In the genomic region with DNA sequence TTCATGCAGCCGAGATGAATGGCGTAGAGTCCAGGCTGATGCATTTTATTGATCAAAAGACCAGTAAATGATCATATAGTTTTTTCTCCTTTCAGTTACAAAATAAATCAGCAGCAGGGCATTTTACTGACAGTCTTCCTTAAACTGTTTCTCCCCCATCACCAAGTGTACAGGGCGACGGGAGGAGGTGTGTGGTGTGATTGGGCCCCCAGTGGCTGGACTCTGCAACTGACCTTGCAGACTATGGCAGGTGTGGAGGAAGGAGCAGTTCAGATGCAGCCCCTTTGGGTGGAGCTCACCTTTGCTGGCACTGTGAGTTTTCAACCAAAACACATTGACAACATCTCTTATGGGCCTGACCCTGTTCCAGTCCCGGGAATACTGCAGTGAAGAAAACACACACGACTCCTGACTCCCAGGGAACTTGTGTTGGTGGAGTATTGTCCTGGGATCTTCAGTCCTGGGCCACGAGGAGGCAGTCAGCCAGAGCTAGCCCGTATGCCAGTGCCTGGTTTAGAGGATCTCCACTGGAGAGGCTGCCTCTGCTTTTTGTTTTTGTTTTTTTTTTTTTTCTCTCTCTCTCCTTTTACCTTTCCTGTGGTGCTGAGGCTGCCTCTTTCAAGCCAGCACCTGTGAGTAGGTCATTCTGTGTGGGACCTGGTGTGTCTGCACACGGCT, we compare ENCODE assay signal across 10 cellular contexts. TPM values are rescaled to one million over a fixed set of nuclear protein-coding genes. Genes with fewer than 3 reads are reported as not detected.
DNase-seq lines count a peak whose midpoint lies in the region; ATAC-seq and TF ChIP-seq lines count a peak whose summit lies in the region.
"Had no signal": no experiment of that assay in that cellular context is flagged by ENCODE, and none has a peak within 500 bp of the region (broad histone marks: within the 10 kb centered on the region; RNA-seq: fewer than 3 reads in every experiment).

No MANE protein-coding gene starts in this region.

- peaks cover 11% of the 10 kb centered on the region for H3K36me3 Mint-ChIP-seq in activated T-cell treated with anti-CD3 and anti-CD28 coated beads, Interleukin-2, amount 50 U/mL, for 24 hours (ENCODE audit: low read depth)
- H3K36me3 Mint-ChIP-seq in activated T-cell treated with anti-CD3 and anti-CD28 coated beads, Interleukin-2, amount 50 U/mL, for 4 hours (ENCODE audit: insufficient read depth): peaks cover 3% of the 10 kb centered on the region
- no peaks in the 10 kb centered on the region for H3K36me3 Mint-ChIP-seq in stimulated activated memory B cell treated with anti-CD40 and anti-IgM and Interleukin-4, amounts not matched to agents 10 μg/mL and 1 μg/mL and 100 μg/mL, for 72 hours
- H3K36me3 Mint-ChIP-seq in chondrocyte (ENCODE audit: low read depth): no peaks in the 10 kb centered on the region

- peaks cover 60% of the 10 kb centered on the region for H3K4me1 Mint-ChIP-seq in activated T-cell treated with anti-CD3 and anti-CD28 coated beads, Interleukin-2, amount 50 U/mL, for 24 hours (ENCODE audit: low read depth)
- H3K4me1 Mint-ChIP-seq in activated T-cell treated with anti-CD3 and anti-CD28 coated beads, Interleukin-2, amount 50 U/mL, for 4 hours (ENCODE audit: low read depth): peaks cover 38% of the 10 kb centered on the region
- peaks cover 49% of the 10 kb centered on the region for H3K4me1 Mint-ChIP-seq in stimulated activated memory B cell treated with anti-CD40 and anti-IgM and Interleukin-4, amounts not matched to agents 10 μg/mL and 1 μg/mL and 100 μg/mL, for 72 hours
- peaks cover 11% of the 10 kb centered on the region for H3K4me1 Mint-ChIP-seq in chondrocyte (ENCODE audit: low read depth)

- no peak for ATAC-seq in activated T-cell treated with anti-CD3 and anti-CD28 coated beads, Interleukin-2, amount 50 U/mL, for 4 hours
- ATAC-seq in stimulated activated memory B cell treated with anti-CD40 and anti-IgM and Interleukin-4, amounts not matched to agents 10 μg/mL and 1 μg/mL and 100 μg/mL, for 72 hours: no peak

- no peak overlapping the region for H3K27ac ChIP-seq in SJCRH30

- no peak for DNase-seq in activated T-cell treated with anti-CD3 and anti-CD28 coated beads, Interleukin-2, amount 50 U/mL, for 24 hours
- no peak for DNase-seq in activated T-cell treated with anti-CD3 and anti-CD28 coated beads, Interleukin-2, amount 50 U/mL, for 4 hours
- peak; percentile 42 for DNase-seq in NCI-H2171 treated with DMSO at 0.1 percent for 48 hours (lab: John Stamatoyannopoulos, UW)
- DNase-seq in dermis blood vessel endothelial cell: peak; percentile 24
- DNase-seq in SJCRH30: no peak
- no peak for DNase-seq in chondrocyte (ENCODE audit: low spot score)
- no peak for DNase-seq in NCI-H2081 treated with DMSO at 0.1 percent for 48 hours (lab: John Stamatoyannopoulos, UW)
- DNase-seq: EL, left cardiac atrium had no signal

- H3K9me3 Mint-ChIP-seq in activated T-cell treated with anti-CD3 and anti-CD28 coated beads, Interleukin-2, amount 50 U/mL, for 24 hours: no peaks in the 10 kb centered on the region
- H3K9me3 Mint-ChIP-seq in activated T-cell treated with anti-CD3 and anti-CD28 coated beads, Interleukin-2, amount 50 U/mL, for 4 hours: no peaks in the 10 kb centered on the region
- no peaks in the 10 kb centered on the region for H3K9me3 Mint-ChIP-seq in stimulated activated memory B cell treated with anti-CD40 and anti-IgM and Interleukin-4, amounts not matched to agents 10 μg/mL and 1 μg/mL and 100 μg/mL, for 72 hours
- no peaks in the 10 kb centered on the region for H3K9me3 Mint-ChIP-seq in chondrocyte (ENCODE audit: low read depth)

- no peaks in the 10 kb centered on the region for H3K27me3 ChIP-seq in SJCRH30

- no peaks in the 10 kb centered on the region for H3K36me3 ChIP-seq in SJCRH30

- peaks cover 7% of the 10 kb centered on the region; the same call in 1 of the 2 replicates for H3K4me1 ChIP-seq in SJCRH30

- H3K4me3 ChIP-seq in SJCRH30: no peak overlapping the region

- H3K27ac Mint-ChIP-seq in activated T-cell treated with anti-CD3 and anti-CD28 coated beads, Interleukin-2, amount 50 U/mL, for 24 hours: peak overlapping the region; percentile 93
- H3K27ac Mint-ChIP-seq in stimulated activated memory B cell treated with anti-CD40 and anti-IgM and Interleukin-4, amounts not matched to agents 10 μg/mL and 1 μg/mL and 100 μg/mL, for 72 hours: peak overlapping the region; percentile 88
- H3K27ac Mint-ChIP-seq in chondrocyte (ENCODE audit: unreplicated experiment): no peak overlapping the region

- TF ChIP-seq CTCF in chondrocyte (IDR thresholded peaks at IDR 0.05): no peak

- no peaks in the 10 kb centered on the region for H3K9me3 ChIP-seq in SJCRH30 (replicated peaks)

- H3K27me3 Mint-ChIP-seq in activated T-cell treated with anti-CD3 and anti-CD28 coated beads, Interleukin-2, amount 50 U/mL, for 24 hours: no peaks in the 10 kb centered on the region
- H3K27me3 Mint-ChIP-seq in activated T-cell treated with anti-CD3 and anti-CD28 coated beads, Interleukin-2, amount 50 U/mL, for 4 hours (ENCODE audit: low read depth): no peaks in the 10 kb centered on the region
- H3K27me3 Mint-ChIP-seq in stimulated activated memory B cell treated with anti-CD40 and anti-IgM and Interleukin-4, amounts not matched to agents 10 μg/mL and 1 μg/mL and 100 μg/mL, for 72 hours: peaks cover 17% of the 10 kb centered on the region
- H3K27me3 Mint-ChIP-seq in chondrocyte (ENCODE audit: low read depth): no peaks in the 10 kb centered on the region

- H3K4me3 Mint-ChIP-seq in activated T-cell treated with anti-CD3 and anti-CD28 coated beads, Interleukin-2, amount 50 U/mL, for 24 hours: no peak overlapping the region
- H3K4me3 Mint-ChIP-seq in activated T-cell treated with anti-CD3 and anti-CD28 coated beads, Interleukin-2, amount 50 U/mL, for 4 hours: no peak overlapping the region
- H3K4me3 Mint-ChIP-seq in stimulated activated memory B cell treated with anti-CD40 and anti-IgM and Interleukin-4, amounts not matched to agents 10 μg/mL and 1 μg/mL and 100 μg/mL, for 72 hours: no peak overlapping the region
- no peak overlapping the region for H3K4me3 Mint-ChIP-seq in chondrocyte (ENCODE audit: unreplicated experiment)

RNA-seq across cellular contexts. Expression of a gene that starts 29.8 kb away (rescaled TPM):
- 10 to 100 TPM; 13.6 to 19.6 (median 17.6) TPM for total RNA-seq in activated T-cell treated with anti-CD3 and anti-CD28 coated beads, Interleukin-2, amount 50 U/mL, for 4 hours
- 19.9 and 26.1 TPM in 2 replicates for total RNA-seq in dermis blood vessel endothelial cell
- 1.3 and 2.4 TPM in 2 replicates for total RNA-seq in SJCRH30 (2014; rRNA removed; shearing (Covaris generic))
- 10.4 to 13.0 TPM (median 11.6 TPM) in 3 replicates for total RNA-seq in chondrocyte

RNA-seq across cellular contexts. Expression of a gene that starts 46.0 kb away (rescaled TPM):
- 10 to 100 TPM; 27.2 to 34.6 (median 31.8) TPM for total RNA-seq in activated T-cell treated with anti-CD3 and anti-CD28 coated beads, Interleukin-2, amount 50 U/mL, for 4 hours
- total RNA-seq in dermis blood vessel endothelial cell (61.6 and 63.6 TPM in 2 replicates), chondrocyte (45.3 to 51.6 TPM (median 50.2 TPM) in 3 replicates)
- total RNA-seq in SJCRH30 (2014; rRNA removed; shearing (Covaris generic)): 18.5 and 20.3 TPM in 2 replicates

RNA-seq across cellular contexts. Expression of a gene that starts 54.9 kb away (rescaled TPM):
- not detected for total RNA-seq in activated T-cell treated with anti-CD3 and anti-CD28 coated beads, Interleukin-2, amount 50 U/mL, for 4 hours
- total RNA-seq in dermis blood vessel endothelial cell: not detected in 2 replicates
- total RNA-seq in SJCRH30 (2014; rRNA removed; shearing (Covaris generic)): 0.04 and 0.41 TPM in 2 replicates
- not detected in 3 replicates for total RNA-seq in chondrocyte
- total RNA-seq: left cardiac atrium had no signal

Comparison
In these comparisons a context has a peak if more than half of its experiments do, and no peak if none do; other contexts are left out.
1. DNase-seq: peak in NCI-H2171 treated with DMSO at 0.1 percent for 48 hours (single experiment) and dermis blood vessel endothelial cell (single experiment); none in activated T-cell treated with anti-CD3 and anti-CD28 coated beads, Interleukin-2, amount 50 U/mL, for 24 hours (single experiment), activated T-cell treated with anti-CD3 and anti-CD28 coated beads, Interleukin-2, amount 50 U/mL, for 4 hours (single experiment), SJCRH30 (0 of 2), chondrocyte (single experiment) and NCI-H2081 treated with DMSO at 0.1 percent for 48 hours (single experiment).